8 cellular contexts compared by ENCODE assay signal in genomic region chr1:21232044-21232443, GRCh38. TPM values are rescaled to one million over a fixed set of nuclear protein-coding genes. Genes with fewer than 3 reads are reported as not detected.
DNase-seq lines count a peak whose midpoint lies in the region; ATAC-seq and TF ChIP-seq lines count a peak whose summit lies in the region.

No MANE protein-coding gene starts in this region.

- no peaks in the 10 kb centered on the region for H3K27me3 ChIP-seq in neuronal stem cell (ENCODE audit: control insufficient read depth in 3 of 3, insufficient read depth in 3 of 3, low read depth in 1 of 3, low read length in 3 of 3)

- peak; percentile 85 for TF ChIP-seq CTCF in AG10803 (conservative IDR thresholded peaks at IDR 0.05; ENCODE audit: low read length)
- TF ChIP-seq CTCF in GM10266 (IDR thresholded peaks at IDR 0.05; ENCODE audit: control insufficient read depth, insufficient read depth, low read depth, missing control alignments), result peak; percentile 70
- peak; percentile 73 for TF ChIP-seq CTCF in fibroblast of the aortic adventitia (IDR thresholded peaks at IDR 0.05; ENCODE audit: insufficient read depth, low read length)

- H3K4ac ChIP-seq in neuronal stem cell (ENCODE audit: low read length), result no peak overlapping the region

- peak; percentile 64 for DNase-seq in AG10803 (ENCODE audit: low read depth)
- DNase-seq in GM10266 (ENCODE audit: extremely low spot score), result peak; percentile 63
- DNase-seq in NCI-H2107 (lab: John Stamatoyannopoulos, UW), result peak; percentile 54
- peak; percentile 34 for DNase-seq in activated CD4-positive, alpha-beta T cell treated with anti-CD3 and anti-CD28 coated beads for 48 hours
- peak; percentile 82 for DNase-seq in fibroblast of the aortic adventitia (ENCODE audit: low read depth)
- peak; percentile 73 for DNase-seq in neuronal stem cell (ENCODE audit: low spot score)
- no peak for DNase-seq in mesenteric fat pad (ENCODE audit: low spot score)

- H2BK120ac ChIP-seq in neuronal stem cell (ENCODE audit: low read depth, low read length), result no peak overlapping the region

- peaks cover 4 to 58% of the 10 kb centered on the region in 2 donors for H3K36me3 ChIP-seq in neuronal stem cell (replicated peaks in 1 of 2; ENCODE audit: control insufficient read depth in 2 of 2, insufficient read depth in 2 of 2, low read length in 2 of 2)

- H2AFZ ChIP-seq in neuronal stem cell (ENCODE audit: low read length), result no peak overlapping the region

- H3K27ac ChIP-seq in neuronal stem cell (replicated peaks; ENCODE audit: low read length), result no peak overlapping the region

- H2BK12ac ChIP-seq in neuronal stem cell (ENCODE audit: low read length), result no peak overlapping the region

- H2BK5ac ChIP-seq in neuronal stem cell (ENCODE audit: low read length), result no peak overlapping the region

- ATAC-seq in HG03521 (IDR thresholded peaks at IDR 0.05; ENCODE audit: unreplicated experiment), result no peak

- H3K23ac ChIP-seq in neuronal stem cell (ENCODE audit: low read depth, low read length, poor library complexity), result no peak overlapping the region

- peaks cover 2% of the 10 kb centered on the region for H3K79me1 ChIP-seq in neuronal stem cell (ENCODE audit: low read depth, low read length)

- H3K4me1 ChIP-seq in neuronal stem cell (ENCODE audit: control insufficient read depth in 2 of 2, insufficient read depth in 1 of 2, low read depth in 1 of 2, low read length in 2 of 2), result no peaks in the 10 kb centered on the region

- no peak overlapping the region for H2BK15ac ChIP-seq in neuronal stem cell (ENCODE audit: low read length)

- WGBS in neuronal stem cell (ENCODE audit: extremely low coverage in 2 of 2, insufficient read length in 2 of 2, insufficient replicate concordance in 1 of 2), 2 donors, result no CpG with 5 or more reads among the region's 3 CpGs

- no peak overlapping the region for H2AK5ac ChIP-seq in neuronal stem cell (ENCODE audit: low read depth, low read length)

- H3K9me3 ChIP-seq in neuronal stem cell (replicated peaks in 1 of 2; ENCODE audit: control insufficient read depth in 2 of 2, insufficient read depth in 1 of 2, low read depth in 1 of 2, low read length in 2 of 2), result no peaks in the 10 kb centered on the region

- no peak overlapping the region for H4K8ac ChIP-seq in neuronal stem cell (ENCODE audit: low read depth, low read length)

- no peak overlapping the region for H3K4me2 ChIP-seq in neuronal stem cell (ENCODE audit: insufficient read depth, low read length, poor library complexity, severe bottlenecking)

- H3K18ac ChIP-seq in neuronal stem cell (ENCODE audit: low read length), result no peak overlapping the region

- H3K4me3 ChIP-seq in AG10803 (ENCODE audit: low read length), result no peak overlapping the region
- H3K4me3 ChIP-seq in fibroblast of the aortic adventitia (ENCODE audit: low read depth, low read length), result no peak overlapping the region
- H3K4me3 ChIP-seq in neuronal stem cell (ENCODE audit: low read length in 2 of 2), result no peak overlapping the region

- H3K9ac ChIP-seq in neuronal stem cell (ENCODE audit: low read depth, low read length, poor library complexity), result no peak overlapping the region

- no peak overlapping the region for H3K14ac ChIP-seq in neuronal stem cell (ENCODE audit: low read length)

- H4K91ac ChIP-seq in neuronal stem cell (ENCODE audit: low read depth, low read length, poor library complexity), result no peak overlapping the region

RNA-seq across cellular contexts. Expression of gene EIF4G3, which starts 55.3 kb away (rescaled TPM):
- total RNA-seq in fibroblast of the aortic adventitia (ENCODE audit: low replicate concordance), result 58.6 and 80.6 TPM in 2 replicates
- polyA plus RNA-seq in neuronal stem cell (2013, experiment 1 of 2), result 62.4 TPM
- polyA plus RNA-seq in neuronal stem cell (2013, experiment 2 of 2), result 62.6 TPM
- 71.7 TPM for total RNA-seq in mesenteric fat pad

RNA-seq across cellular contexts. Expression of gene ECE1, which starts 58.2 kb away (rescaled TPM):
- total RNA-seq in fibroblast of the aortic adventitia (ENCODE audit: low replicate concordance) (30.7 and 90.4 TPM in 2 replicates), mesenteric fat pad (156 TPM)
- 10.7 TPM for polyA plus RNA-seq in neuronal stem cell (2013, experiment 1 of 2)
- 10.7 TPM for polyA plus RNA-seq in neuronal stem cell (2013, experiment 2 of 2)
